Comparison of ENCODE assay signal across 8 cellular contexts in the genomic region with DNA sequence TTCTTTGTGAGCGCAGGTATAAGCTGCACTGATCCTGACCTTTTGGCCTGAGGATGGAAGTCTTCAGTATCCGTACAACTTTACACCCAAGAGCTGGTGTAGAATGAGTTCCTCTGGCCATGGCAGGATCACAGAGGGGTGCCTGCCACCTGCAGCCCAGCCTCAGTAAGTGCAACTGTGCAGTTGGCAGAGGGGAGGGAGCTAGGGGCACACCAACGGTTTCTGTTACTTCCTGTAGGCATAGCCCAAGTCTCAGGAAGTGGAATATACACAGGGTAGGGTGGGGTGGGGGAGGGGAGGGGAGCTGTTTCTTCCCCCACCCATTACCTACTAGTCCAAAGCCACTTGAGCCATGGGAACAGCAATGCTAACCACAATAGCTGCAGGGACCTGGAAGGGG.
DNase-seq lines count a peak whose midpoint lies in the region; ATAC-seq and TF ChIP-seq lines count a peak whose summit lies in the region.

No MANE protein-coding gene starts in this region.

- peak; percentile 44 for DNase-seq in EL
- DNase-seq in Panc1 (ENCODE audit: low read depth, low spot score) = no peak
- DNase-seq in astrocyte of the spinal cord (ENCODE audit: low read depth, low spot score) = peak; percentile 24
- peak; percentile 31 for DNase-seq in kidney glomerular epithelial cell (lab: John Stamatoyannopoulos, UW)
- DNase-seq in stimulated activated CD8-positive, alpha-beta memory T cell treated with anti-CD3 and anti-CD28 coated beads, Interleukin-12 subunit alpha, Interleukin-12 subunit beta, amount 100 ng/mL, for 4 hours (ENCODE audit: low read depth) = peak; percentile 1
- no peak for DNase-seq in activated effector memory CD4-positive, alpha-beta T cell treated with Interleukin-2 at 50 U/mL for 16 hours
- no peak for DNase-seq in NCI-H2029 treated with DMSO at 0.1 percent for 48 hours (lab: John Stamatoyannopoulos, UW)

- no peaks in the 10 kb centered on the region for H3K4me1 ChIP-seq in Panc1 (ENCODE audit: control insufficient read depth, insufficient read depth, low read length)

- POLR2A ChIA-PET in Panc1 (lab: Charles Lee) = no interaction called here

- H3K9me3 ChIP-seq in Panc1 (ENCODE audit: control insufficient read depth, insufficient read depth, low read depth, low read length) = no peaks in the 10 kb centered on the region

- TF ChIP-seq CTCF in Panc1 (IDR thresholded peaks at IDR 0.05) (peak; percentile 37), astrocyte of the spinal cord (IDR thresholded peaks at IDR 0.05; ENCODE audit: low read depth, low read length) (peak; percentile 56)

- intact Hi-C loops in Panc1 (cut with micrococcal nuclease; ENCODE audit: unreplicated experiment) = no loop called here

- H3K4me3 ChIP-seq in Panc1 (ENCODE audit: low read depth in 2 of 2, low read length in 2 of 2) (no peak overlapping the region), astrocyte of the spinal cord (ENCODE audit: low read depth, low read length) (no peak overlapping the region)

- ATAC-seq in HG02763 (IDR thresholded peaks at IDR 0.05; ENCODE audit: unreplicated experiment) (peak; percentile 64), Panc1 (peak; percentile 65; the same call in 1 of the 2 replicates)

- in situ Hi-C loops in Panc1 (cut with HindIII; ENCODE audit: low pct_unique_long_range_greater_than_20kb, low sequenced_read_pairs) = no loop called here
- in situ Hi-C loops in astrocyte of the spinal cord (cut with HindIII; ENCODE audit: low sequenced_read_pairs) = no loop called here

- no peaks in the 10 kb centered on the region for H3K27me3 ChIP-seq in Panc1 (ENCODE audit: control insufficient read depth, insufficient read depth, low read length)

- no TSS peak for BruUV-seq in Panc1 (replicated peaks; lab: Mats Ljungman, UMichigan)

- CTCF ChIA-PET in Panc1 (lab: Charles Lee) = no interaction called here

- H3K27ac ChIP-seq in Panc1 (ENCODE audit: low read length) = no peak overlapping the region

- H3K36me3 ChIP-seq in Panc1 (ENCODE audit: control insufficient read depth, insufficient read depth, low read length) = no peaks in the 10 kb centered on the region

Comparison
In these comparisons a context has a peak if more than half of its experiments do, and no peak if none do; other contexts are left out.
1. DNase-seq: peak in EL (single experiment), astrocyte of the spinal cord (single experiment), kidney glomerular epithelial cell (single experiment) and stimulated activated CD8-positive, alpha-beta memory T cell treated with anti-CD3 and anti-CD28 coated beads, Interleukin-12 subunit alpha, Interleukin-12 subunit beta, amount 100 ng/mL, for 4 hours (single experiment); none in Panc1 (single experiment), activated effector memory CD4-positive, alpha-beta T cell treated with Interleukin-2 at 50 U/mL for 16 hours (single experiment) and NCI-H2029 treated with DMSO at 0.1 percent for 48 hours (single experiment).